In the genomic region with DNA sequence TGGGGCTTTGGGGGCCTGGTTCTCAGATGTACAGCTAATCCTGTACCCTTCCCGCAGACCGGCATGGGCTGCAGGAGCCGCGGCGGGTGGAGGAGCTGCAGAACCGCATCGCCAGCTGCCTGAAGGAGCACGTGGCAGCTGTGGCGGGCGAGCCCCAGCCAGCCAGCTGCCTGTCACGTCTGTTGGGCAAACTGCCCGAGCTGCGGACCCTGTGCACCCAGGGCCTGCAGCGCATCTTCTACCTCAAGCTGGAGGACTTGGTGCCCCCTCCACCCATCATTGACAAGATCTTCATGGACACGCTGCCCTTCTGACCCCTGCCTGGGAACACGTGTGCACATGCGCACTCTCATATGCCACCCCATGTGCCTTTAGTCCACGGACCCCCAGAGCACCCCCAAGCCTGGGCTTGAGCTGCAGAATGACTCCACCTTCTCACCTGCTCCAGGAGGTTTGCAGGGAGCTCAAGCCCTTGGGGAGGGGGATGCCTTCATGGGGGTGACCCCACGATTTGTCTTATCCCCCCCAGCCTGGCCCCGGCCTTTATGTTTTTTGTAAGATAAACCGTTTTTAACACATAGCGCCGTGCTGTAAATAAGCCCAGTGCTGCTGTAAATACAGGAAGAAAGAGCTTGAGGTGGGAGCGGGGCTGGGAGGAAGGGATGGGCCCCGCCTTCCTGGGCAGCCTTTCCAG, we compare ENCODE assay signal across 1 cellular context.
A peak's percentile ranks its signal among the peaks of the same experiment; 100 is the strongest.
TF ChIP-seq lines count a peak whose summit lies in the region.

No MANE protein-coding gene starts in this region.

TF ChIP-seq in HepG2, 621 proteins besides CTCF, POLR2A, EP300 and RAD21:
- TF ChIP-seq RBFOX2 (IDR thresholded peaks at IDR 0.05; ENCODE audit: low read depth, low read length) (peak; percentile 21; the same call in 1 of the 2 replicates), ZNF3 (CRISPR knock-in tag; IDR thresholded peaks at IDR 0.05) (no peak), ZNF24 (IDR thresholded peaks at IDR 0.05) (no peak)
